Comparison of ENCODE assay signal across 8 cellular contexts in genomic region chr4:158209825-158210807, GRCh38. TPM values are rescaled to one million over a fixed set of nuclear protein-coding genes. Genes with fewer than 3 reads are reported as not detected.
DNase-seq lines count a peak whose midpoint lies in the region; ATAC-seq and TF ChIP-seq lines count a peak whose summit lies in the region.

Gene TMEM144 (plus strand): TSS chr4:158210486. CDS start chr4:158212668, 2,182 bp downstream.

- peak; percentile 4; the same call in 1 of the 2 replicates for TF ChIP-seq RAD21 in Ishikawa (IDR thresholded peaks at IDR 0.05; ENCODE audit: low read depth)

- TF ChIP-seq CTCF in VCaP (conservative IDR thresholded peaks at IDR 0.05) (no peak; the same call in 1 of the 2 replicates), colonic mucosa (IDR thresholded peaks at IDR 0.05) (peak; percentile 11)

- no peaks in the 10 kb centered on the region for H3K36me3 ChIP-seq in colonic mucosa

- ATAC-seq in GM21737 (IDR thresholded peaks at IDR 0.05; ENCODE audit: unreplicated experiment), result peak; percentile 92

- H3K9me3 ChIP-seq in colonic mucosa, result no peaks in the 10 kb centered on the region

- intact Hi-C loops in colonic mucosa (cut with DNase I), result no loop called here

- H3K4me1 ChIP-seq in colonic mucosa, result peaks cover 4% of the 10 kb centered on the region

- DNase-seq in ELR (ENCODE audit: low read depth), result peak; percentile 90
- peak; percentile 94 for DNase-seq in colonic mucosa
- DNase-seq in kidney tubule cell (ENCODE audit: low spot score), result peak; percentile 98
- peak; percentile 30 for DNase-seq in stimulated activated CD4-positive, alpha-beta T cell treated with anti-CD3 and anti-CD28 coated beads, Interleukin-12 subunit alpha, Interleukin-12 subunit beta, amount 100 ng/mL, for 4 hours
- DNase-seq in NCI-H128 (lab: John Stamatoyannopoulos, UW; ENCODE audit: unreplicated experiment), result no peak

- H3K9ac ChIP-seq in colonic mucosa (ENCODE audit: low read depth in 2 of 2, low read length in 2 of 2), result peak within 1 kb of the TSS; percentile 38 to 60

- H3K27me3 ChIP-seq in colonic mucosa, result no peaks in the 10 kb centered on the region

- H3K4me3 ChIP-seq in colonic mucosa, result peak within 1 kb of the TSS; percentile 31

- H3K27ac ChIP-seq in VCaP, result peak within 1 kb of the TSS; percentile 81
- peak within 1 kb of the TSS; percentile 70 for H3K27ac ChIP-seq in colonic mucosa

- TF ChIP-seq EP300 in Ishikawa (IDR thresholded peaks at IDR 0.05; ENCODE audit: borderline replicate concordance), result peak; percentile 63; the same call in 1 of the 2 replicates

TF ChIP-seq in Ishikawa, 13 proteins besides CTCF, POLR2A, EP300 and RAD21:
- TF ChIP-seq NFIC (IDR thresholded peaks at IDR 0.05) (no peak), REST (IDR thresholded peaks at IDR 0.05; ENCODE audit: low read depth) (no peak), YY1 (IDR thresholded peaks at IDR 0.05; ENCODE audit: low read depth) (no peak), CREB1 (IDR thresholded peaks at IDR 0.05; ENCODE audit: low read depth) (peak; percentile 19; the same call in 1 of the 2 replicates), TEAD4 (IDR thresholded peaks at IDR 0.05) (peak; percentile 74), EGR1 (IDR thresholded peaks at IDR 0.05) (peak; percentile 67), ZBTB7A (IDR thresholded peaks at IDR 0.05; ENCODE audit: low read depth) (no peak), CEBPB (IDR thresholded peaks at IDR 0.05) (no peak), FOXM1 (IDR thresholded peaks at IDR 0.05; ENCODE audit: borderline replicate concordance, low read depth) (no peak), MAX (IDR thresholded peaks at IDR 0.05) (peak; percentile 77), TCF12 (IDR thresholded peaks at IDR 0.05; ENCODE audit: low read depth) (peak; percentile 64), TAF1 (IDR thresholded peaks at IDR 0.05; ENCODE audit: low read depth) (peak; percentile 81), USF1 (IDR thresholded peaks at IDR 0.05) (peak; percentile 81)
TF ChIP-seq in Ishikawa: peak in this region for 7.

RNA-seq across cellular contexts. Expression of gene TMEM144, which starts in this region (rescaled TPM):
- 10 to 100 TPM; 18.3 to 28.6 TPM for total RNA-seq in colonic mucosa
